ENCODE assay signal across 26 cellular contexts in the genomic region with DNA sequence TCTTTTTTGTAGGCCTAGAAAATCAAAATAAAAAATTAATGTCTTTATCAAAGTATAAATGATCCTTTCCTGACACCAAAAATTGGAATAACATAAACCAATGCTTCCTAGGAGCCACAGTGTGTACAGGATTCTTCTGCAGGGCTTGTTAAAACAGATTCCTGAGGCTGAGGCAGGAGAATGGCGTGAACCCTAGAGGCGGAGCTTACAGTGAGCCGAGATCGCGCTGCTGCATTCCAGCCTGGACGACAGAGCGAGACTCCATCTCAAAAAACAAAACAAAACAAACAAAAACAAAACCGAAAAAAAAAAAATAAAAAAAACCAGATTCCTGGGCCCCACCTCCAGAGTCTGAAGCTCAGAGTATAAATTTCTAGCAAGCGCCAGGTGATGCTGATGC.
"Had no signal": no experiment of that assay in that cellular context is flagged by ENCODE, and none has a peak within 500 bp of the region (broad histone marks: within the 10 kb centered on the region; RNA-seq: fewer than 3 reads in every experiment).

No MANE protein-coding gene starts in this region.

- ATAC-seq: activated CD4-positive, alpha-beta T cell treated with anti-CD3 and anti-CD28 coated beads for 36 hours; sciatic nerve; stimulated activated naive B cell treated with anti-CD40 and anti-IgM and Interleukin-4, amounts not matched to agents 10 μg/mL and 1 μg/mL and 100 μg/mL, for 72 hours had no signal

- H3K9me3 ChIP-seq: adrenal gland, ascending aorta, left ventricle myocardium inferior, neutrophil, transverse colon had no signal

- DNase-seq: activated B cell treated with CpG ODN at 0.5 μM for 24 hours; activated CD4-positive, alpha-beta T cell treated with anti-CD3 and anti-CD28 coated beads for 36 hours; activated CD4-positive, alpha-beta T cell treated with anti-CD3 and anti-CD28 coated beads, Interleukin-2, amount 50 U/mL, for 4 hours; activated CD8-positive, alpha-beta memory T cell treated with anti-CD3 and anti-CD28 coated beads for 24 hours; activated CD8-positive, alpha-beta memory T cell treated with anti-CD3 and anti-CD28 coated beads, Interleukin-2, amount 50 U/mL, for 4 hours; activated naive CD4-positive, alpha-beta T cell; activated T-cell treated with anti-CD3 and anti-CD28 coated beads, Interleukin-2, amount 50 U/mL, for 24 hours; adrenal gland; brain microvascular endothelial cell; caudate nucleus; dermis blood vessel endothelial cell; effector memory CD4-positive, alpha-beta T cell; glutamatergic neuron; hippocampal formation; left ventricle myocardium inferior; mammary epithelial cell; posterior cingulate gyrus; small intestine; stimulated activated CD4-positive, alpha-beta T cell treated with anti-CD3 and anti-CD28 coated beads, Interleukin-2, amount 100 ng/mL, for 24 hours; stimulated activated CD8-positive, alpha-beta memory T cell treated with anti-CD3 and anti-CD28 coated beads, Interleukin-4, amount 100 ng/mL, for 48 hours; stimulated activated naive B cell treated with anti-CD40 and anti-IgM and Interleukin-4, amounts not matched to agents 10 μg/mL and 1 μg/mL and 100 μg/mL, for 72 hours; T-helper 9 cell; transverse colon had no signal

- H3K4me3 ChIP-seq: adrenal gland, ascending aorta, left ventricle myocardium inferior, transverse colon had no signal

- H3K27me3 ChIP-seq: adrenal gland, ascending aorta, brain microvascular endothelial cell, neutrophil, transverse colon had no signal

- H3K36me3 ChIP-seq: adrenal gland, ascending aorta, brain microvascular endothelial cell, left ventricle myocardium inferior, neutrophil, transverse colon had no signal

- H3K4me1 ChIP-seq: adrenal gland, ascending aorta, left ventricle myocardium inferior, transverse colon had no signal

- H3K27ac ChIP-seq: adrenal gland, ascending aorta, brain microvascular endothelial cell, left ventricle myocardium inferior, neutrophil, transverse colon had no signal
